In genomic region chr13:96988441-96988840, GRCh38 we compare ENCODE assay signal across 1 cellular context.
TF ChIP-seq lines count a peak whose summit lies in the region.

No MANE protein-coding gene starts in this region.

TF ChIP-seq in SK-N-SH, 30 proteins besides CTCF, POLR2A, EP300 and RAD21 (continued from another document):
- TF ChIP-seq IRF3 (IDR thresholded peaks at IDR 0.05; ENCODE audit: low read depth, low read length), result no peak
- TF ChIP-seq GABPA (IDR thresholded peaks at IDR 0.05; ENCODE audit: low read depth), result no peak
